In genomic region chr2:235149736-235150135, GRCh38 we compare ENCODE assay signal across 25 cellular contexts.
A peak's percentile ranks its signal among the peaks of the same experiment; 100 is the strongest.
DNase-seq lines count a peak whose midpoint lies in the region; ATAC-seq and TF ChIP-seq lines count a peak whose summit lies in the region.
"Had no signal": no experiment of that assay in that cellular context is flagged by ENCODE, and none has a peak within 500 bp of the region (broad histone marks: within the 10 kb centered on the region; RNA-seq: fewer than 3 reads in every experiment).

No MANE protein-coding gene starts in this region.

- no peak overlapping the region for H3K27ac ChIP-seq in mammary epithelial cell (ENCODE audit: insufficient read depth, low read depth, low read length)
- peak overlapping the region in 1 of 2 donors; percentile 62 for H3K27ac ChIP-seq in breast epithelium
- peak overlapping the region; percentile 69 for H3K27ac ChIP-seq in layer of hippocampus (ENCODE audit: low read depth, low read length)
- H3K27ac ChIP-seq: 22Rv1, BLaER1, HL-60, PC-9 had no signal

- H3K36me3 Mint-ChIP-seq in osteocyte (ENCODE audit: unreplicated experiment) = no peaks in the 10 kb centered on the region
- H3K36me3 Mint-ChIP-seq in Caco-2 (ENCODE audit: insufficient read depth, unreplicated experiment) = no peaks in the 10 kb centered on the region

- dilution Hi-C loops in mammary epithelial cell (cut with HindIII; ENCODE audit: low sequenced_read_pairs) = loop anchor here (10.0 kb wide), 1 partner anchor 415 kb away; no protein-coding TSS in a partner anchor

- WGBS in mammary epithelial cell (ENCODE audit: low coverage, missing lambda C conversion rate) = 43% methylated on average over 1 of the region's 1 CpG

- H3K9me3 ChIP-seq in mammary epithelial cell (replicated peaks; ENCODE audit: insufficient read depth, low read length) = no peaks in the 10 kb centered on the region
- no peaks in the 10 kb centered on the region for H3K9me3 ChIP-seq in breast epithelium
- H3K9me3 ChIP-seq in Caco-2 = no peaks in the 10 kb centered on the region
- H3K9me3 ChIP-seq: BLaER1 had no signal

- TF ChIP-seq POLR2A in breast epithelium (IDR thresholded peaks at IDR 0.05) = no peak

- in situ Hi-C loops in mammary epithelial cell (cut with MboI; ENCODE audit: low sequenced_read_pairs in 2 of 2) = no loop called here

- peaks cover 50% of the 10 kb centered on the region for H3K27me3 Mint-ChIP-seq in osteocyte (ENCODE audit: unreplicated experiment)
- peaks cover 5% of the 10 kb centered on the region for H3K27me3 Mint-ChIP-seq in Caco-2 (ENCODE audit: insufficient read depth, unreplicated experiment)

- H3K27ac Mint-ChIP-seq in osteocyte (ENCODE audit: unreplicated experiment) (no peak overlapping the region), Caco-2 (ENCODE audit: unreplicated experiment) (no peak overlapping the region)
- H3K27ac Mint-ChIP-seq: CD4-positive, alpha-beta T cell; GM23338 had no signal

- H3K9me3 Mint-ChIP-seq in osteocyte (ENCODE audit: unreplicated experiment) = no peaks in the 10 kb centered on the region
- peaks cover 10% of the 10 kb centered on the region for H3K9me3 Mint-ChIP-seq in Caco-2 (ENCODE audit: unreplicated experiment)
- H3K9me3 Mint-ChIP-seq: CD4-positive, alpha-beta T cell; GM23338 had no signal

- POLR2A ChIA-PET in Caco-2 (lab: Charles Lee) = no interaction called here

- H3K4me1 Mint-ChIP-seq in osteocyte (ENCODE audit: unreplicated experiment) (no peaks in the 10 kb centered on the region), Caco-2 (ENCODE audit: low read depth, unreplicated experiment) (peaks cover 5% of the 10 kb centered on the region)
- H3K4me1 Mint-ChIP-seq: GM23338 had no signal

- H3K27me3 ChIP-seq in mammary epithelial cell (ENCODE audit: insufficient read depth, low read length) (no peaks in the 10 kb centered on the region), breast epithelium (no peaks in the 10 kb centered on the region), layer of hippocampus (ENCODE audit: control insufficient read depth, insufficient read depth, low read length) (no peaks in the 10 kb centered on the region), Caco-2 (replicated peaks; ENCODE audit: control insufficient read depth, insufficient read depth, low read length) (no peaks in the 10 kb centered on the region)
- H3K27me3 ChIP-seq: BLaER1 had no signal

- H3K9ac ChIP-seq in mammary epithelial cell (ENCODE audit: insufficient read depth, low read length) = no peak overlapping the region
- H3K9ac ChIP-seq: BLaER1 had no signal

- H3K4me3 Mint-ChIP-seq in osteocyte (ENCODE audit: unreplicated experiment) (no peak overlapping the region), Caco-2 (ENCODE audit: unreplicated experiment) (no peak overlapping the region)
- H3K4me3 Mint-ChIP-seq: CD4-positive, alpha-beta T cell; GM23338 had no signal

- no peaks in the 10 kb centered on the region for H3K4me1 ChIP-seq in mammary epithelial cell (ENCODE audit: insufficient read depth, low read length)
- H3K4me1 ChIP-seq in breast epithelium = peaks cover 0 to 2% of the 10 kb centered on the region in 2 donors
- no peaks in the 10 kb centered on the region for H3K4me1 ChIP-seq in Caco-2
- H3K4me1 ChIP-seq: BLaER1 had no signal

- no peak for ATAC-seq in GM18861 (IDR thresholded peaks at IDR 0.05; ENCODE audit: unreplicated experiment)
- ATAC-seq: GM12878, GM23338 had no signal

- H3K36me3 ChIP-seq in mammary epithelial cell (ENCODE audit: insufficient read depth, low read length) (no peaks in the 10 kb centered on the region), breast epithelium (no peaks in the 10 kb centered on the region), Caco-2 (ENCODE audit: control insufficient read depth, insufficient read depth, low read length) (no peaks in the 10 kb centered on the region)
- H3K36me3 ChIP-seq: BLaER1 had no signal

- intact Hi-C loops in mammary epithelial cell (cut with micrococcal nuclease) (no loop called here), breast epithelium (cut with DNase I; ENCODE audit: low total_unique reads) (no loop called here), Caco-2 (cut with micrococcal nuclease; ENCODE audit: unreplicated experiment) (loop anchor here (10.0 kb wide), 1 partner anchor 685 kb away; no protein-coding TSS in a partner anchor)

- no peaks in the 10 kb centered on the region for H4K20me1 ChIP-seq in mammary epithelial cell (ENCODE audit: insufficient read depth, low read length)
- H4K20me1 ChIP-seq: BLaER1 had no signal

- DNase-seq in mammary epithelial cell (no peak), breast epithelium (ENCODE audit: low spot score in 2 of 2) (no peak), osteocyte (ENCODE audit: extremely low spot score, unreplicated experiment) (peak; percentile 7), Caco-2 (no peak), T1000 (lab: John Stamatoyannopoulos, UW) (no peak)
- DNase-seq in activated CD8-positive, alpha-beta memory T cell treated with anti-CD3 and anti-CD28 coated beads for 24 hours = no peak
- DNase-seq: ACHN; CD4-positive, alpha-beta T cell; DND-41; HCEC 1CT; KBM-7; NCI-H1092 treated with DMSO at 0.1 percent for 48 hours; NCI-H1436 treated with DMSO at 0.1 percent for 48 hours; NCI-H1930; NCI-H748 treated with DMSO at 0.1 percent for 48 hours; PC-9; RPMI8226; SHP77 had no signal

- H3K4me2 ChIP-seq in mammary epithelial cell (ENCODE audit: insufficient read depth, low read depth, low read length) = no peak overlapping the region
- H3K4me2 ChIP-seq: BLaER1, GM23338, PC-9 had no signal

- no peaks in the 10 kb centered on the region for H3K79me2 ChIP-seq in mammary epithelial cell (ENCODE audit: insufficient read depth, low read length)

- no TSS peak for BruUV-seq in mammary epithelial cell (replicated peaks; lab: Mats Ljungman, UMichigan)
- no TSS peak for BruUV-seq in Caco-2 (replicated peaks; lab: Mats Ljungman, UMichigan)

- CTCF ChIA-PET in mammary epithelial cell (lab: Charles Lee; ENCODE audit: low non-redundant PET) (no interaction called here), Caco-2 (lab: Charles Lee) (no interaction called here)

- H3K4me3 ChIP-seq in mammary epithelial cell (replicated peaks in 1 of 3; ENCODE audit: insufficient read depth in 1 of 3, low read depth in 2 of 3, low read length in 3 of 3) = no peak overlapping the region
- H3K4me3 ChIP-seq in breast epithelium = no peak overlapping the region
- H3K4me3 ChIP-seq in Caco-2 (ENCODE audit: low read depth, low read length) = no peak overlapping the region
- H3K4me3 ChIP-seq: BLaER1, GM12878, GM23338, PC-9 had no signal

- no peak for TF ChIP-seq CTCF in mammary epithelial cell (conservative IDR thresholded peaks at IDR 0.05 in 1 of 2, IDR thresholded peaks at IDR 0.05 in 1 of 2; ENCODE audit: extremely low read depth in 1 of 2, insufficient read depth in 1 of 2, low read depth in 1 of 2, low read length in 2 of 2)
- no peak for TF ChIP-seq CTCF in breast epithelium (IDR thresholded peaks at IDR 0.05)
- TF ChIP-seq CTCF in osteocyte (IDR thresholded peaks at IDR 0.05) = no peak
- no peak for TF ChIP-seq CTCF in Caco-2 (IDR thresholded peaks at IDR 0.05; ENCODE audit: insufficient read depth in 1 of 2, low read depth in 1 of 2, low read length in 1 of 2, severe bottlenecking in 1 of 2, unreplicated experiment in 1 of 2)

- H2AFZ ChIP-seq in mammary epithelial cell (ENCODE audit: low read depth, low read length) = peak overlapping the region; percentile 13
- H2AFZ ChIP-seq: GM23338, PC-9 had no signal
